18 cellular contexts compared by ENCODE assay signal in genomic region chr13:109251958-109252357, GRCh38.
DNase-seq lines count a peak whose midpoint lies in the region; ATAC-seq and TF ChIP-seq lines count a peak whose summit lies in the region.
"Had no signal": no experiment of that assay in that cellular context is flagged by ENCODE, and none has a peak within 500 bp of the region (broad histone marks: within the 10 kb centered on the region; RNA-seq: fewer than 3 reads in every experiment).

No MANE protein-coding gene starts in this region.

- dilution Hi-C loops in mammary epithelial cell (cut with HindIII; ENCODE audit: low sequenced_read_pairs): no loop called here

- peaks cover 43% of the 10 kb centered on the region for H3K36me3 Mint-ChIP-seq in MCF 10A (ENCODE audit: insufficient read depth, unreplicated experiment)
- peaks cover 6% of the 10 kb centered on the region for H3K36me3 Mint-ChIP-seq in natural killer cell treated with Interleukin-12 subunit alpha and Interleukin-12 subunit beta and Interleukin-15 and Interleukin-18, amount 100 ng/mL, for 72 hours
- H3K36me3 Mint-ChIP-seq: CD8-positive, alpha-beta T cell had no signal

- H3K4me1 ChIP-seq in mammary epithelial cell (ENCODE audit: insufficient read depth, low read length) (peaks cover 47% of the 10 kb centered on the region), adipocyte (ENCODE audit: control insufficient read depth, insufficient read depth, low read length) (peaks cover 20% of the 10 kb centered on the region), left ventricle myocardium inferior (no peaks in the 10 kb centered on the region)

- no TSS peak for BruUV-seq in mammary epithelial cell (replicated peaks; lab: Mats Ljungman, UMichigan)
- BruUV-seq in MCF 10A (replicated peaks; lab: Mats Ljungman, UMichigan): no TSS peak

- H3K27me3 ChIP-seq in mammary epithelial cell (ENCODE audit: insufficient read depth, low read length) (no peaks in the 10 kb centered on the region), adipocyte (replicated peaks; ENCODE audit: control insufficient read depth, insufficient read depth, low read length) (no peaks in the 10 kb centered on the region), left ventricle myocardium inferior (ENCODE audit: low read depth) (no peaks in the 10 kb centered on the region)
- H3K27me3 ChIP-seq: BLaER1 had no signal

- peaks cover 11% of the 10 kb centered on the region for H3K79me2 ChIP-seq in mammary epithelial cell (ENCODE audit: insufficient read depth, low read length)

- no peak overlapping the region for H3K27ac Mint-ChIP-seq in MCF 10A (ENCODE audit: low read depth, unreplicated experiment)
- H3K27ac Mint-ChIP-seq in natural killer cell treated with Interleukin-12 subunit alpha and Interleukin-12 subunit beta and Interleukin-15 and Interleukin-18, amount 100 ng/mL, for 72 hours: no peak overlapping the region
- H3K27ac Mint-ChIP-seq: CD8-positive, alpha-beta T cell had no signal

- CTCF ChIA-PET in mammary epithelial cell (lab: Charles Lee; ENCODE audit: low non-redundant PET): no interaction called here
- CTCF ChIA-PET in MCF 10A (lab: Yijun Ruan, JAX): interaction anchor here (0.6 to 1.0 kb wide), 3 partner anchors 106 to 448 kb away, joined by 3 to 4 read pairs (median 3); no protein-coding TSS in a partner anchor

- intact Hi-C loops in mammary epithelial cell (cut with micrococcal nuclease): no loop called here
- intact Hi-C loops in MCF 10A (cut with micrococcal nuclease): no loop called here
- intact Hi-C loops in left ventricle myocardium inferior (cut with micrococcal nuclease): no loop called here

- no peak for ATAC-seq in natural killer cell treated with Interleukin-12 subunit alpha and Interleukin-12 subunit beta and Interleukin-15 and Interleukin-18, amount 100 ng/mL, for 72 hours
- ATAC-seq: CD8-positive, alpha-beta T cell; GM12878; K562; PC-3 had no signal

- peaks cover 5% of the 10 kb centered on the region for H3K9me3 ChIP-seq in mammary epithelial cell (replicated peaks; ENCODE audit: insufficient read depth, low read length)
- peaks cover 21% of the 10 kb centered on the region for H3K9me3 ChIP-seq in adipocyte (ENCODE audit: control insufficient read depth, low read length)
- H3K9me3 ChIP-seq in left ventricle myocardium inferior (replicated peaks): peaks cover 18% of the 10 kb centered on the region

- peaks cover 32% of the 10 kb centered on the region for H3K4me1 Mint-ChIP-seq in MCF 10A (ENCODE audit: insufficient read depth, unreplicated experiment)
- peaks cover 0 to 10% of the 10 kb centered on the region in 2 donors for H3K4me1 Mint-ChIP-seq in natural killer cell treated with Interleukin-12 subunit alpha and Interleukin-12 subunit beta and Interleukin-15 and Interleukin-18, amount 100 ng/mL, for 72 hours (ENCODE audit: low read depth in 2 of 2)

- H3K4me3 Mint-ChIP-seq in MCF 10A (ENCODE audit: unreplicated experiment): no peak overlapping the region
- H3K4me3 Mint-ChIP-seq in natural killer cell treated with Interleukin-12 subunit alpha and Interleukin-12 subunit beta and Interleukin-15 and Interleukin-18, amount 100 ng/mL, for 72 hours: no peak overlapping the region
- H3K4me3 Mint-ChIP-seq: CD8-positive, alpha-beta T cell had no signal

- no peak overlapping the region for H3K4me3 ChIP-seq in mammary epithelial cell (replicated peaks in 1 of 3; ENCODE audit: insufficient read depth in 1 of 3, low read depth in 2 of 3, low read length in 3 of 3)
- H3K4me3 ChIP-seq in adipocyte (ENCODE audit: low read length): no peak overlapping the region
- H3K4me3 ChIP-seq in fibroblast of the aortic adventitia (ENCODE audit: low read depth, low read length): no peak overlapping the region
- H3K4me3 ChIP-seq in left ventricle myocardium inferior: no peak overlapping the region
- H3K4me3 ChIP-seq: BLaER1, GM12878, K562 had no signal

- H3K9ac ChIP-seq in mammary epithelial cell (ENCODE audit: insufficient read depth, low read length) (no peak overlapping the region), adipocyte (ENCODE audit: low read length) (peak overlapping the region; percentile 37)
- H3K9ac ChIP-seq: BLaER1 had no signal

- H3K36me3 ChIP-seq in mammary epithelial cell (ENCODE audit: insufficient read depth, low read length) (no peaks in the 10 kb centered on the region), adipocyte (ENCODE audit: control insufficient read depth, insufficient read depth, low read length, severe bottlenecking) (no peaks in the 10 kb centered on the region), left ventricle myocardium inferior (no peaks in the 10 kb centered on the region)
- H3K36me3 ChIP-seq: BLaER1 had no signal

- H3K27ac ChIP-seq in mammary epithelial cell (ENCODE audit: insufficient read depth, low read depth, low read length) (peak overlapping the region; percentile 22), left ventricle myocardium inferior (replicated peaks) (no peak overlapping the region)
- H3K27ac ChIP-seq: 22Rv1, BLaER1 had no signal

- POLR2A ChIA-PET in MCF 10A (lab: Yijun Ruan, JAX): interaction anchor here (0.6 to 4.9 kb wide), 4 partner anchors 9 to 688 kb away, joined by 3 to 25 read pairs (median 5); no protein-coding TSS in a partner anchor

- H3K27me3 Mint-ChIP-seq in MCF 10A (ENCODE audit: insufficient read depth, unreplicated experiment): no peaks in the 10 kb centered on the region
- H3K27me3 Mint-ChIP-seq in natural killer cell treated with Interleukin-12 subunit alpha and Interleukin-12 subunit beta and Interleukin-15 and Interleukin-18, amount 100 ng/mL, for 72 hours: no peaks in the 10 kb centered on the region

- H3K4me2 ChIP-seq in mammary epithelial cell (ENCODE audit: insufficient read depth, low read depth, low read length): no peak overlapping the region
- H3K4me2 ChIP-seq: BLaER1 had no signal

- 82% methylated on average over 2 of the region's 2 CpGs for WGBS in mammary epithelial cell (ENCODE audit: low coverage, missing lambda C conversion rate)

- H3K9me3 Mint-ChIP-seq in MCF 10A (ENCODE audit: unreplicated experiment): no peaks in the 10 kb centered on the region
- H3K9me3 Mint-ChIP-seq in natural killer cell treated with Interleukin-12 subunit alpha and Interleukin-12 subunit beta and Interleukin-15 and Interleukin-18, amount 100 ng/mL, for 72 hours: peaks cover 2% of the 10 kb centered on the region

- H4K20me1 ChIP-seq in mammary epithelial cell (ENCODE audit: insufficient read depth, low read length): no peaks in the 10 kb centered on the region
- H4K20me1 ChIP-seq: BLaER1 had no signal

- no peak overlapping the region for H2AFZ ChIP-seq in mammary epithelial cell (ENCODE audit: low read depth, low read length)

- in situ Hi-C loops in mammary epithelial cell (cut with MboI; ENCODE audit: low sequenced_read_pairs in 2 of 2): loop anchor here (10.0 to 25.0 kb wide), 4 partner anchors 97 to 860 kb away; partner anchors contain the start of gene IRS2 (in 1 of the 2)

- TF ChIP-seq CTCF in mammary epithelial cell (conservative IDR thresholded peaks at IDR 0.05 in 1 of 2, IDR thresholded peaks at IDR 0.05 in 1 of 2; ENCODE audit: extremely low read depth in 1 of 2, insufficient read depth in 1 of 2, low read depth in 1 of 2, low read length in 2 of 2) (no peak), MCF 10A (IDR thresholded peaks at IDR 0.05; ENCODE audit: unreplicated experiment) (no peak), fibroblast of the aortic adventitia (IDR thresholded peaks at IDR 0.05; ENCODE audit: insufficient read depth, low read length) (no peak), left ventricle myocardium inferior (IDR thresholded peaks at IDR 0.05; ENCODE audit: borderline replicate concordance) (no peak)

- DNase-seq in mammary epithelial cell (no peak), MCF 10A (ENCODE audit: unreplicated experiment) (no peak), adipocyte (ENCODE audit: low read depth) (no peak), fibroblast of the aortic adventitia (ENCODE audit: low read depth) (peak; percentile 23), NCI-H128 (lab: John Stamatoyannopoulos, UW; ENCODE audit: unreplicated experiment) (no peak), left ventricle myocardium inferior (no peak)
- no peak for DNase-seq in central memory CD4-positive, alpha-beta T cell
- DNase-seq in natural killer cell treated with Interleukin-12 subunit alpha and Interleukin-12 subunit beta and Interleukin-15 and Interleukin-18, amount 100 ng/mL, for 72 hours (ENCODE audit: low spot score): no peak
- DNase-seq: CD8-positive, alpha-beta T cell; NCI-H1436; NCI-H2081; NCI-H510A; NCI-H774; PC-3 had no signal
